In the genomic region with DNA sequence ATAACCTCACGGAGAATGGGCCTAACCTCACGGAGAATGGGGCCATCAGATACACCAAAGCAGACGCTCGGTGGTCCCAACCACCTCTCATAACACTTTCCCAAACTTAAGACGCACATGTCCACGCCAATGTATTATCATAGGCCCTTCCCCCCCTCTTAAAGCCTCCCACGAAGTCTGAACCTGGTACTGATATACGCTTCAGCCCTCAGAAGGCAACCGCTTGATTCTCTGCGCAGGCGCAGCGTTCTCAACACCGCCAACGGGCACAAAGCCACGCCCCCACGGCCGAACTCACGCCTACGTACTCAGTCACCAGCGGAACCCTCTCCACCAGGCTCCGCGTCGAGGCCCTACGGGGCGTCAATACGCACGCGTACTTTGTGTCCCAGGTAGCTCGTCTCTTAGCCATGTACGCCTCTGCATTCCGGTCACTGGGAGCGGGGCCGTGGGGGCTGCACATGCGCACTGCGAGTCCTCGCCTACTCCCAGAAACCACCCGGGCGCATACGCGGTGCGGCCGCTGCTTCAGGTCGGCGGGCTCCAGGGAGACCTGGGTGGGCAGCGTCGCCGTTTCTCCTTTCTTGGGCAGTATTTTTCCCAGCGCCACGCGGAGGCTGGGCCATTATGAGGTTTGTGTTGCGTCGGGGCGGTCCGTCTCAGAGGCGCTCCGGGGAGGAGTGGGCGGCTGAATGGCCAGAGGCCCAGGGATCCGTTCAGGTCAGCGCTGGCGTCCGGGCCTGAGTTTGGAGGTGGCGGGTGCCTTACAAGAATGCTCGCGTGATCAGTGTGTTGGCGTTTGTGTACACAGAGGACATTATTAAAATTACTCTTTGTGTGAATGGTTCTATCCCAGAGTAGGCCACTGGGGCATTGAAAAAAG, we compare ENCODE assay signal across 8 cellular contexts.
DNase-seq lines count a peak whose midpoint lies in the region; ATAC-seq and TF ChIP-seq lines count a peak whose summit lies in the region.

No MANE protein-coding gene starts in this region.

- TF ChIP-seq CTCF in cardiac fibroblast (IDR thresholded peaks at IDR 0.05; ENCODE audit: low read depth, low read length): no peak

- no peaks in the 10 kb centered on the region; the same call in 1 of the 2 replicates for H3K4me1 ChIP-seq in iPS-20b (ENCODE audit: insufficient read depth, low read length)

- peak overlapping the region; percentile 96 for H3K9ac ChIP-seq in iPS-20b (ENCODE audit: low read depth, low read length)

- ATAC-seq in GM21528 (IDR thresholded peaks at IDR 0.05; ENCODE audit: low FRiP score, unreplicated experiment): peak; percentile 69
- no peak for ATAC-seq in HG02571 (IDR thresholded peaks at IDR 0.05; ENCODE audit: unreplicated experiment)

- peaks cover 10% of the 10 kb centered on the region for H3K9me3 ChIP-seq in iPS-20b (ENCODE audit: insufficient read depth, low read depth, low read length)

- DNase-seq in AML-193 (lab: John Stamatoyannopoulos, UW) (peak; percentile 72), NCI-H1694 treated with DMSO at 0.1 percent for 48 hours (lab: John Stamatoyannopoulos, UW) (peak; percentile 31), cardiac fibroblast (ENCODE audit: low read depth in 2 of 2) (peak; percentile 97 to 98), skeletal muscle cell (ENCODE audit: low read depth) (peak; percentile 87)
- peak; percentile 42 to 64 (median 46) for DNase-seq in activated CD4-positive, CD25-positive, alpha-beta regulatory T cell (lab: John Stamatoyannopoulos, UW)

- H3K36me3 ChIP-seq in iPS-20b (ENCODE audit: insufficient read depth, low read depth, low read length): peaks cover 38% of the 10 kb centered on the region

- peak overlapping the region; percentile 50 for H3K27ac ChIP-seq in iPS-20b (ENCODE audit: low read length)

- peak overlapping the region; percentile 64 to 81 for H3K4me3 ChIP-seq in cardiac fibroblast (replicated peaks in 1 of 2; ENCODE audit: low read depth in 2 of 2, low read length in 2 of 2)
- H3K4me3 ChIP-seq in iPS-20b (ENCODE audit: low read length): peak overlapping the region; percentile 96
- peak overlapping the region; percentile 57 for H3K4me3 ChIP-seq in skeletal muscle cell (ENCODE audit: low read depth, low read length)

- H3K27me3 ChIP-seq in iPS-20b (ENCODE audit: insufficient read depth, low read length): no peaks in the 10 kb centered on the region

Comparison
In these comparisons a context has a peak if more than half of its experiments do, and no peak if none do; other contexts are left out.
1. DNase-seq: peak in every context shown above with its lines; median percentile 98 in cardiac fibroblast; 87 in skeletal muscle cell; 72 in AML-193; 46 in activated CD4-positive, CD25-positive, alpha-beta regulatory T cell; 31 in NCI-H1694 treated with DMSO at 0.1 percent for 48 hours.